Comparison of ENCODE assay signal across 19 cellular contexts in genomic region chr7:20260219-20260618, GRCh38. TPM values are rescaled to one million over a fixed set of nuclear protein-coding genes. Genes with fewer than 3 reads are reported as not detected.
A peak's percentile ranks its signal among the peaks of the same experiment; 100 is the strongest.
DNase-seq lines count a peak whose midpoint lies in the region; TF ChIP-seq lines count a peak whose summit lies in the region.
"Had no signal": no experiment of that assay in that cellular context is flagged by ENCODE, and none has a peak within 500 bp of the region (broad histone marks: within the 10 kb centered on the region; RNA-seq: fewer than 3 reads in every experiment).

No MANE protein-coding gene starts in this region.

- no peak overlapping the region for H3K4me3 Mint-ChIP-seq in chondrocyte (ENCODE audit: unreplicated experiment)
- H3K4me3 Mint-ChIP-seq in type B pancreatic cell, result no peak overlapping the region
- H3K4me3 Mint-ChIP-seq: activated CD4-positive, alpha-beta memory T cell treated with anti-CD3 and anti-CD28 coated beads for 36 hours; activated naive CD8-positive, alpha-beta T cell treated with anti-CD3 and anti-CD28 coated beads, Interleukin-2, amount 50 U/mL, for 24 hours; HFFc6; stimulated activated naive CD8-positive, alpha-beta T cell treated with anti-CD3 and anti-CD28 coated beads, Interleukin-15, amount 100 ng/mL, for 72 hours had no signal

- H3K79me2 ChIP-seq in fibroblast of lung (ENCODE audit: control insufficient read depth, insufficient read depth, low read length) (no peaks in the 10 kb centered on the region), osteoblast (ENCODE audit: insufficient read depth, low read length) (no peaks in the 10 kb centered on the region)

- H3K4me3 ChIP-seq in fibroblast of lung (replicated peaks in 1 of 4; ENCODE audit: control extremely low read depth in 1 of 4, insufficient read depth in 1 of 4, low read depth in 3 of 4, low read length in 4 of 4) (no peak overlapping the region), osteoblast (ENCODE audit: insufficient read depth, low read length) (no peak overlapping the region)

- no peak overlapping the region for H3K9ac ChIP-seq in fibroblast of lung (ENCODE audit: insufficient read depth, low read length)

- H3K9me3 Mint-ChIP-seq in chondrocyte (ENCODE audit: low read depth), result no peaks in the 10 kb centered on the region
- H3K9me3 Mint-ChIP-seq in type B pancreatic cell, result no peaks in the 10 kb centered on the region
- H3K9me3 Mint-ChIP-seq: activated CD4-positive, alpha-beta memory T cell treated with anti-CD3 and anti-CD28 coated beads for 36 hours; activated naive CD8-positive, alpha-beta T cell treated with anti-CD3 and anti-CD28 coated beads, Interleukin-2, amount 50 U/mL, for 24 hours; stimulated activated naive CD8-positive, alpha-beta T cell treated with anti-CD3 and anti-CD28 coated beads, Interleukin-15, amount 100 ng/mL, for 72 hours had no signal

- H3K27ac Mint-ChIP-seq in chondrocyte (ENCODE audit: unreplicated experiment) (no peak overlapping the region), type B pancreatic cell (no peak overlapping the region)
- H3K27ac Mint-ChIP-seq: activated CD4-positive, alpha-beta memory T cell treated with anti-CD3 and anti-CD28 coated beads for 36 hours; activated naive CD8-positive, alpha-beta T cell treated with anti-CD3 and anti-CD28 coated beads, Interleukin-2, amount 50 U/mL, for 24 hours; HFFc6; stimulated activated naive CD8-positive, alpha-beta T cell treated with anti-CD3 and anti-CD28 coated beads, Interleukin-15, amount 100 ng/mL, for 72 hours had no signal

- H3K27me3 ChIP-seq in fibroblast of lung (ENCODE audit: control insufficient read depth, insufficient read depth, low read length) (no peaks in the 10 kb centered on the region), osteoblast (ENCODE audit: insufficient read depth, low read length) (no peaks in the 10 kb centered on the region)

- H3K9me3 ChIP-seq in fibroblast of lung (ENCODE audit: control insufficient read depth, insufficient read depth, low read depth, low read length) (no peaks in the 10 kb centered on the region), osteoblast (ENCODE audit: low read depth, low read length) (no peaks in the 10 kb centered on the region)

- H3K27ac ChIP-seq in fibroblast of lung (ENCODE audit: insufficient read depth, low read length) (no peak overlapping the region), osteoblast (ENCODE audit: low read depth, low read length) (no peak overlapping the region)
- H3K27ac ChIP-seq: epithelial cell of prostate had no signal

- H3K27me3 Mint-ChIP-seq in chondrocyte (ENCODE audit: low read depth), result no peaks in the 10 kb centered on the region
- no peaks in the 10 kb centered on the region for H3K27me3 Mint-ChIP-seq in type B pancreatic cell
- H3K27me3 Mint-ChIP-seq: activated CD4-positive, alpha-beta memory T cell treated with anti-CD3 and anti-CD28 coated beads for 36 hours; activated naive CD8-positive, alpha-beta T cell treated with anti-CD3 and anti-CD28 coated beads, Interleukin-2, amount 50 U/mL, for 24 hours had no signal

- TF ChIP-seq CTCF in fibroblast of lung (conservative IDR thresholded peaks at IDR 0.05 in 1 of 2, IDR thresholded peaks at IDR 0.05 in 1 of 2; ENCODE audit: low read depth in 1 of 2, low read length in 2 of 2) (no peak), osteoblast (IDR thresholded peaks at IDR 0.05; ENCODE audit: extremely low read depth, low read depth, low read length) (no peak), chondrocyte (IDR thresholded peaks at IDR 0.05) (no peak), type B pancreatic cell (conservative IDR thresholded peaks at IDR 0.05) (no peak)

- H2AFZ ChIP-seq in fibroblast of lung (ENCODE audit: low read length), result no peak overlapping the region
- no peak overlapping the region for H2AFZ ChIP-seq in osteoblast (ENCODE audit: low read length)

- H3K4me1 ChIP-seq in fibroblast of lung (ENCODE audit: control insufficient read depth, extremely low read depth, insufficient read depth, low read length) (no peaks in the 10 kb centered on the region), osteoblast (ENCODE audit: insufficient read depth, low read length) (no peaks in the 10 kb centered on the region)

- H3K4me2 ChIP-seq in fibroblast of lung (ENCODE audit: extremely low read depth, insufficient read depth, low read length), result peak overlapping the region; percentile 8
- H3K4me2 ChIP-seq in osteoblast (ENCODE audit: insufficient read depth, low read length), result no peak overlapping the region

- no peaks in the 10 kb centered on the region for H3K36me3 ChIP-seq in fibroblast of lung (ENCODE audit: control insufficient read depth, insufficient read depth, low read length)
- H3K36me3 ChIP-seq in osteoblast (ENCODE audit: insufficient read depth, low read length), result no peaks in the 10 kb centered on the region

- H3K4me1 Mint-ChIP-seq in chondrocyte (ENCODE audit: low read depth) (peaks cover 6% of the 10 kb centered on the region), type B pancreatic cell (ENCODE audit: unreplicated experiment) (no peaks in the 10 kb centered on the region)
- H3K4me1 Mint-ChIP-seq: activated naive CD8-positive, alpha-beta T cell treated with anti-CD3 and anti-CD28 coated beads, Interleukin-2, amount 50 U/mL, for 24 hours; stimulated activated naive CD8-positive, alpha-beta T cell treated with anti-CD3 and anti-CD28 coated beads, Interleukin-15, amount 100 ng/mL, for 72 hours had no signal

- peak; percentile 11 for DNase-seq in GM03348 (ENCODE audit: low spot score)
- peak; percentile 9 to 66 for DNase-seq in NCI-H446 (lab: John Stamatoyannopoulos, UW)
- DNase-seq in fibroblast of lung (ENCODE audit: low read depth in 2 of 2), result peak; percentile 77 to 95
- DNase-seq in osteoblast (ENCODE audit: insufficient read length, low spot score, missing footprints), result peak; percentile 31
- no peak for DNase-seq in SIG-M5 (lab: John Stamatoyannopoulos, UW)
- DNase-seq in chondrocyte (ENCODE audit: low spot score), result no peak
- no peak for DNase-seq in NCI-H69 (lab: John Stamatoyannopoulos, UW)
- DNase-seq in type B pancreatic cell (ENCODE audit: extremely low spot score, unreplicated experiment), result no peak
- DNase-seq: activated CD4-positive, alpha-beta memory T cell treated with anti-CD3 and anti-CD28 coated beads for 36 hours; activated naive CD8-positive, alpha-beta T cell treated with anti-CD3 and anti-CD28 coated beads, Interleukin-2, amount 50 U/mL, for 24 hours; activated T-cell treated with anti-CD3 and anti-CD28 coated beads, Interleukin-2, amount 50 U/mL, for 48 hours; Calu3; head of caudate nucleus; HFFc6; islet precursor cell; NCI-H1105; occipital lobe; stimulated activated naive CD8-positive, alpha-beta T cell treated with anti-CD3 and anti-CD28 coated beads, Interleukin-15, amount 100 ng/mL, for 72 hours had no signal

- H4K20me1 ChIP-seq in fibroblast of lung (ENCODE audit: control insufficient read depth, extremely low read depth, insufficient read depth, low read length) (no peaks in the 10 kb centered on the region), osteoblast (ENCODE audit: insufficient read depth, low read length) (no peaks in the 10 kb centered on the region)

- H3K36me3 Mint-ChIP-seq in chondrocyte (ENCODE audit: low read depth) (no peaks in the 10 kb centered on the region), type B pancreatic cell (no peaks in the 10 kb centered on the region)
- H3K36me3 Mint-ChIP-seq: activated CD4-positive, alpha-beta memory T cell treated with anti-CD3 and anti-CD28 coated beads for 36 hours had no signal

RNA-seq across cellular contexts. Expression of gene MACC1, which starts 43.0 kb away (rescaled TPM):
- total RNA-seq in fibroblast of lung (0.26 and 0.33 TPM in 2 replicates), osteoblast (0.29 and 0.36 TPM in 2 replicates), chondrocyte (not detected in 3 replicates), type B pancreatic cell (ENCODE audit: low replicate concordance) (14.8 and 27.8 TPM in 2 replicates)
- under 0.01 and 0.01 TPM in 2 replicates for polyA plus RNA-seq in fibroblast of lung
- not detected in 2 replicates for polyA plus RNA-seq in fibroblast of lung (2012)
- not detected in 2 replicates for polyA minus RNA-seq in fibroblast of lung (ENCODE audit: low replicate concordance)
- total RNA-seq: HFFc6 had no signal

Comparison
In these comparisons a context has a peak if more than half of its experiments do, and no peak if none do; other contexts are left out.
1. DNase-seq: peak in GM03348 (single experiment), NCI-H446 (2 of 2), fibroblast of lung (2 of 2) and osteoblast (single experiment); none in SIG-M5 (single experiment), chondrocyte (single experiment), NCI-H69 (single experiment) and type B pancreatic cell (single experiment).
2. RNA of gene MACC1, which starts 43.0 kb away (total RNA-seq): 14.8 to 27.8 TPM in type B pancreatic cell; 0.29 to 0.36 TPM in osteoblast, 0.26 to 0.33 TPM in fibroblast of lung and not detected in chondrocyte; every median in the first group is over 10 times any median in the second.